20 cellular contexts compared by ENCODE assay signal in genomic region chr14:100423421-100424010, GRCh38.
"Had no signal": no experiment of that assay in that cellular context is flagged by ENCODE, and none has a peak within 500 bp of the region (broad histone marks: within the 10 kb centered on the region; RNA-seq: fewer than 3 reads in every experiment).

No MANE protein-coding gene starts in this region.

- H3K36me3 ChIP-seq: adrenal gland, lower lobe of right lung, pancreas, sigmoid colon, thyroid gland had no signal

- FAIRE-seq: pancreas, TTC549 had no signal

- H3K4me3 Mint-ChIP-seq: activated naive CD4-positive, alpha-beta T cell treated with anti-CD3 and anti-CD28 coated beads, Interleukin-2, amount 50 U/mL, for 24 hours; neural crest cell; stimulated activated memory B cell treated with anti-CD40 and anti-IgM and Interleukin-4, amounts not matched to agents 10 μg/mL and 1 μg/mL and 100 μg/mL, for 72 hours had no signal

- H3K27me3 Mint-ChIP-seq: activated naive CD4-positive, alpha-beta T cell treated with anti-CD3 and anti-CD28 coated beads, Interleukin-2, amount 50 U/mL, for 24 hours; stimulated activated memory B cell treated with anti-CD40 and anti-IgM and Interleukin-4, amounts not matched to agents 10 μg/mL and 1 μg/mL and 100 μg/mL, for 72 hours had no signal

- H3K9me3 Mint-ChIP-seq: activated naive CD4-positive, alpha-beta T cell treated with anti-CD3 and anti-CD28 coated beads, Interleukin-2, amount 50 U/mL, for 24 hours; neural crest cell had no signal

- H3K4me1 ChIP-seq: pancreas, thyroid gland had no signal

- H3K27ac ChIP-seq: coronary artery, lower lobe of right lung, pancreas, sigmoid colon, thyroid gland had no signal

- H3K27me3 ChIP-seq: adrenal gland, pancreas, sigmoid colon, thyroid gland had no signal

- ATAC-seq: left colon; stimulated activated memory B cell treated with anti-CD40 and anti-IgM and Interleukin-4, amounts not matched to agents 10 μg/mL and 1 μg/mL and 100 μg/mL, for 72 hours had no signal

- H3K4me3 ChIP-seq: adrenal gland, coronary artery, lower lobe of right lung, pancreas, sigmoid colon, thyroid gland had no signal

- DNase-seq: activated CD4-positive, alpha-beta T cell treated with anti-CD3 and anti-CD28 coated beads, Interleukin-2, amount 50 U/mL, for 48 hours; activated CD4-positive, CD25-positive, alpha-beta regulatory T cell treated with anti-CD3 and anti-CD28 coated beads, Interleukin-2, amount 50 U/mL, for 72 hours; activated effector memory CD4-positive, alpha-beta T cell treated with Interleukin-2 at 50 U/mL for 16 hours; activated T-cell treated with anti-CD3 and anti-CD28 coated beads, Interleukin-2, amount 50 U/mL, for 1 hour; caudate nucleus; effector CD4-positive, alpha-beta T cell; foreskin melanocyte; head of caudate nucleus; left colon; lower lobe of right lung; stimulated activated CD4-positive, alpha-beta T cell treated with anti-CD3 and anti-CD28 coated beads, Interleukin-2, amount 100 ng/mL, for 24 hours; thyroid gland had no signal

- H3K27ac Mint-ChIP-seq: activated naive CD4-positive, alpha-beta T cell treated with anti-CD3 and anti-CD28 coated beads, Interleukin-2, amount 50 U/mL, for 24 hours; stimulated activated memory B cell treated with anti-CD40 and anti-IgM and Interleukin-4, amounts not matched to agents 10 μg/mL and 1 μg/mL and 100 μg/mL, for 72 hours had no signal

- H3K9me3 ChIP-seq: adrenal gland, lower lobe of right lung, pancreas, sigmoid colon, thyroid gland had no signal
